ENCODE assay signal across 8 cellular contexts in genomic region chr16:29821663-29822115, GRCh38. TPM values are rescaled to one million over a fixed set of nuclear protein-coding genes. Genes with fewer than 3 reads are reported as not detected.
DNase-seq lines count a peak whose midpoint lies in the region; ATAC-seq, FAIRE-seq and TF ChIP-seq lines count a peak whose summit lies in the region.

No MANE protein-coding gene starts in this region.

- no peak for FAIRE-seq in bronchial epithelial cell (lab: Jason Lieb, UNC)

- intact Hi-C loops in mucosa of descending colon (cut with DNase I, micrococcal nuclease), result no loop called here

- H3K4me1 ChIP-seq in mucosa of descending colon (ENCODE audit: low read depth), result peaks cover 86% of the 10 kb centered on the region

- DNase-seq in A172 (ENCODE audit: low spot score) (peak; percentile 79), HT1080 (ENCODE audit: low read depth) (peak; percentile 90), bronchial epithelial cell (ENCODE audit: low read depth) (peak; percentile 75), mucosa of descending colon (peak; percentile 59 to 67 (median 64)), NCI-H2196 (lab: John Stamatoyannopoulos, UW; ENCODE audit: unreplicated experiment) (no peak), NCI-H774 (lab: John Stamatoyannopoulos, UW) (no peak)

- no peaks in the 10 kb centered on the region for H3K27me3 ChIP-seq in bronchial epithelial cell (ENCODE audit: control insufficient read depth, insufficient read depth, low read length)

- H3K4me3 ChIP-seq in bronchial epithelial cell (ENCODE audit: low read depth, low read length) (peak overlapping the region; percentile 51), mucosa of descending colon (no peak overlapping the region)

- ATAC-seq in mucosa of descending colon (peak; percentile 48), HG03378 (IDR thresholded peaks at IDR 0.05; ENCODE audit: unreplicated experiment) (no peak), HG03442 (IDR thresholded peaks at IDR 0.05; ENCODE audit: unreplicated experiment) (no peak)

- TF ChIP-seq CTCF in bronchial epithelial cell (IDR thresholded peaks at IDR 0.05; ENCODE audit: insufficient read depth, low read length, severe bottlenecking) (no peak), mucosa of descending colon (IDR thresholded peaks at IDR 0.05) (no peak)

- peaks cover 9% of the 10 kb centered on the region for H3K36me3 ChIP-seq in bronchial epithelial cell (ENCODE audit: control insufficient read depth, insufficient read depth, low read length)
- H3K36me3 ChIP-seq in mucosa of descending colon (ENCODE audit: low read depth), result no peaks in the 10 kb centered on the region

- H3K9me3 ChIP-seq in mucosa of descending colon, result no peaks in the 10 kb centered on the region

RNA-seq across cellular contexts. Expression of gene MVP, which starts 1.4 kb away (rescaled TPM):
- total RNA-seq in A172 (2014; rRNA removed; shearing (Covaris generic)), result 239 and 243 TPM in 2 replicates
- 96.4 and 101 TPM in 2 replicates for total RNA-seq in HT1080 (2014; rRNA removed; shearing (Covaris generic))
- polyA plus RNA-seq in HT1080 (2015; cell fraction: cytosol; rRNA removed), result 62.6 and 63.6 TPM in 2 replicates
- 226 TPM in 2 replicates for polyA plus RNA-seq in HT1080 (2015; cell fraction: nucleus; rRNA removed)
- total RNA-seq in bronchial epithelial cell (87.1 and 118 TPM in 2 replicates), mucosa of descending colon (100 to 1,000 TPM; 307 to 552 (median 529) TPM)

RNA-seq across cellular contexts. Expression of gene PAGR1, which starts 5.7 kb away (rescaled TPM):
- 41.8 and 55.0 TPM in 2 replicates for total RNA-seq in A172 (2014; rRNA removed; shearing (Covaris generic))
- total RNA-seq in HT1080 (2014; rRNA removed; shearing (Covaris generic)), result 51.3 and 56.5 TPM in 2 replicates
- polyA plus RNA-seq in HT1080 (2015; cell fraction: cytosol; rRNA removed), result 39.9 and 40.3 TPM in 2 replicates
- 26.5 and 32.5 TPM in 2 replicates for polyA plus RNA-seq in HT1080 (2015; cell fraction: nucleus; rRNA removed)
- 15.2 and 24.7 TPM in 2 replicates for total RNA-seq in bronchial epithelial cell
- 10 to 100 TPM; 15.6 to 25.1 (median 20.5) TPM for total RNA-seq in mucosa of descending colon

RNA-seq across cellular contexts. Expression of gene PRRT2, which starts 9.7 kb away (rescaled TPM):
- total RNA-seq in A172 (2014; rRNA removed; shearing (Covaris generic)), result 3.3 and 7.4 TPM in 2 replicates
- total RNA-seq in HT1080 (2014; rRNA removed; shearing (Covaris generic)), result 0.60 and 4.5 TPM in 2 replicates
- 0.44 and 1.7 TPM in 2 replicates for polyA plus RNA-seq in HT1080 (2015; cell fraction: cytosol; rRNA removed)
- polyA plus RNA-seq in HT1080 (2015; cell fraction: nucleus; rRNA removed), result 9.0 and 12.0 TPM in 2 replicates
- not detected in 2 replicates for total RNA-seq in bronchial epithelial cell
- total RNA-seq in mucosa of descending colon, result 10 to 100 TPM in 1 of 3 donors, under 1 TPM in 2; 0.81 to 15.2 (median 0.94) TPM

RNA-seq across cellular contexts. Expression of gene MAZ, which starts 15.4 kb away (rescaled TPM):
- 205 and 254 TPM in 2 replicates for total RNA-seq in A172 (2014; rRNA removed; shearing (Covaris generic))
- total RNA-seq in HT1080 (2014; rRNA removed; shearing (Covaris generic)), result 289 and 412 TPM in 2 replicates
- 167 and 168 TPM in 2 replicates for polyA plus RNA-seq in HT1080 (2015; cell fraction: cytosol; rRNA removed)
- polyA plus RNA-seq in HT1080 (2015; cell fraction: nucleus; rRNA removed), result 109 and 141 TPM in 2 replicates
- total RNA-seq in bronchial epithelial cell (125 and 168 TPM in 2 replicates), mucosa of descending colon (100 to 1,000 TPM; 224 to 415 (median 225) TPM)

RNA-seq across cellular contexts. Expression of gene KIF22, which starts 31.1 kb away (rescaled TPM):
- total RNA-seq in A172 (2014; rRNA removed; shearing (Covaris generic)), result 118 and 129 TPM in 2 replicates
- total RNA-seq in HT1080 (2014; rRNA removed; shearing (Covaris generic)), result 120 and 122 TPM in 2 replicates
- 67.4 and 77.5 TPM in 2 replicates for polyA plus RNA-seq in HT1080 (2015; cell fraction: cytosol; rRNA removed)
- polyA plus RNA-seq in HT1080 (2015; cell fraction: nucleus; rRNA removed), result 210 and 217 TPM in 2 replicates
- total RNA-seq in bronchial epithelial cell (11.3 and 12.0 TPM in 2 replicates), mucosa of descending colon (10 to 100 TPM; 24.7 to 56.2 (median 53.0) TPM)

Comparison
In these comparisons a context has a peak if more than half of its experiments do, and no peak if none do; other contexts are left out.
1. DNase-seq: peak in A172 (single experiment), HT1080 (single experiment), bronchial epithelial cell (single experiment) and mucosa of descending colon (3 of 3); none in NCI-H2196 (single experiment) and NCI-H774 (single experiment).